Comparison of ENCODE assay signal across 8 cellular contexts in the genomic region with DNA sequence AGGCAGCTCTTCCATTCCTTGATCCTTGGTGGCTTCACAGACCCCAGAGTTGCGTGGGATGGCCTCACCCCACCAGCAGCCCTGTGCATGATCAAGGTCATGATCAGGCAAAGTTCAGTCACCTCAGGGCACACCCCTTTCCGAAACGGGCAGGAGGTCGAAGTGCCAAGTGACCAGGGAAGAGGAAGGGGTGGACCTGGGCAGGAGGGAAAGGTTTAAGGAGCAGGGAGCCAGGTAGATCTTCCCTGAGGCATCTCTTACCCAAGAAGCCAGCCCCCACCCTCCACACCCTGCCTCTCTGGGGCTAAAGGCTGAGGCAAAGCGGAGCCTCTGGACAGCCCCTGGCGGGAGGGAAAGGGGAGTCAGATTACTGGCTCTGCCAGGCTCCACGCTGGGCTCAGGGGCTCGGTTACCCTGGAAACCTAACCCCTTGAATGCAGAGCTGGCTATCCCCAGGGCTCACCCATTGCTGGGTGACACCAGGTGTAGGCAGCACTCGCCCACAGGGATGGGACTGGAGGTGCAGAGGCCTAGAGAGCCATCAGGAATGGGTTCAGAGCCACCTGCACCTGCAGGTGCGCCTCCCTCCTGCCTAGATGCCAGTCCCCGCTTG. TPM values are rescaled to one million over a fixed set of nuclear protein-coding genes. Genes with fewer than 3 reads are reported as not detected.
A peak's percentile ranks its signal among the peaks of the same experiment; 100 is the strongest.
DNase-seq lines count a peak whose midpoint lies in the region; TF ChIP-seq lines count a peak whose summit lies in the region.

No MANE protein-coding gene starts in this region.

- peaks cover 32% of the 10 kb centered on the region for H3K36me3 Mint-ChIP-seq in activated T-helper 2 cell treated with anti-CD3 and anti-CD28 coated beads, Interferon-gamma antibody, Interleukin-2, Interleukin-4, amounts not matched to agents 10 μg/mL and 5 μg/mL and 100 μg/mL, durations not matched to agents 14 hours and 24 hours and 36 hours (ENCODE audit: low read depth)
- peaks cover 2% of the 10 kb centered on the region for H3K36me3 Mint-ChIP-seq in neural crest cell (ENCODE audit: low read depth)

- intact Hi-C loops in activated T-helper 2 cell treated with anti-CD3 and anti-CD28 coated beads, Interferon-gamma antibody, Interleukin-2, Interleukin-4, amounts not matched to agents 10 μg/mL and 5 μg/mL and 100 μg/mL, durations not matched to agents 14 hours and 24 hours and 36 hours (cut with micrococcal nuclease), result loop anchor here (1.0 to 10.0 kb wide), 7 partner anchors 18 to 181 kb away; partner anchors contain the start of genes CANX, HNRNPH1 and MRNIP

- TF ChIP-seq CTCF in neural crest cell (conservative IDR thresholded peaks at IDR 0.05), result no peak

- peaks cover 30% of the 10 kb centered on the region for H3K4me1 Mint-ChIP-seq in activated T-helper 2 cell treated with anti-CD3 and anti-CD28 coated beads, Interferon-gamma antibody, Interleukin-2, Interleukin-4, amounts not matched to agents 10 μg/mL and 5 μg/mL and 100 μg/mL, durations not matched to agents 14 hours and 24 hours and 36 hours (ENCODE audit: low read depth)
- peaks cover 25% of the 10 kb centered on the region for H3K4me1 Mint-ChIP-seq in neural crest cell

- H3K4me3 Mint-ChIP-seq in activated T-helper 2 cell treated with anti-CD3 and anti-CD28 coated beads, Interferon-gamma antibody, Interleukin-2, Interleukin-4, amounts not matched to agents 10 μg/mL and 5 μg/mL and 100 μg/mL, durations not matched to agents 14 hours and 24 hours and 36 hours (ENCODE audit: low read depth), result no peak overlapping the region
- peak overlapping the region; percentile 70 for H3K4me3 Mint-ChIP-seq in neural crest cell

- DNase-seq in DMS53 (lab: John Stamatoyannopoulos, UW), result peak; percentile 50
- no peak for DNase-seq in DMS53 treated with DMSO at 0.1 percent for 48 hours (lab: John Stamatoyannopoulos, UW; ENCODE audit: unreplicated experiment)
- DNase-seq in NCI-H1417 (lab: John Stamatoyannopoulos, UW), result peak; percentile 82 to 94 (median 83)
- no peak for DNase-seq in activated T-helper 2 cell treated with anti-CD3 and anti-CD28 coated beads, Interferon-gamma antibody, Interleukin-2, Interleukin-4, amounts not matched to agents 10 μg/mL and 5 μg/mL and 100 μg/mL, durations not matched to agents 14 hours and 24 hours and 36 hours (ENCODE audit: low spot score)
- DNase-seq in neural crest cell (ENCODE audit: low read depth, low spot score), result no peak
- no peak for DNase-seq in NOMO-1 treated with dmso at 0.1 percent for 144 hours (lab: John Stamatoyannopoulos, UW; ENCODE audit: unreplicated experiment)
- no peak for DNase-seq in kidney glomerular epithelial cell (lab: John Stamatoyannopoulos, UW)
- no peak for DNase-seq in SHP77 (lab: John Stamatoyannopoulos, UW)

- H3K27me3 Mint-ChIP-seq in activated T-helper 2 cell treated with anti-CD3 and anti-CD28 coated beads, Interferon-gamma antibody, Interleukin-2, Interleukin-4, amounts not matched to agents 10 μg/mL and 5 μg/mL and 100 μg/mL, durations not matched to agents 14 hours and 24 hours and 36 hours (ENCODE audit: low read depth), result no peaks in the 10 kb centered on the region
- H3K27me3 Mint-ChIP-seq in neural crest cell (ENCODE audit: low read depth), result peaks cover 2% of the 10 kb centered on the region

- H3K9me3 Mint-ChIP-seq in activated T-helper 2 cell treated with anti-CD3 and anti-CD28 coated beads, Interferon-gamma antibody, Interleukin-2, Interleukin-4, amounts not matched to agents 10 μg/mL and 5 μg/mL and 100 μg/mL, durations not matched to agents 14 hours and 24 hours and 36 hours, result no peaks in the 10 kb centered on the region
- H3K9me3 Mint-ChIP-seq in neural crest cell, result no peaks in the 10 kb centered on the region

- peak overlapping the region; percentile 42 for H3K27ac Mint-ChIP-seq in activated T-helper 2 cell treated with anti-CD3 and anti-CD28 coated beads, Interferon-gamma antibody, Interleukin-2, Interleukin-4, amounts not matched to agents 10 μg/mL and 5 μg/mL and 100 μg/mL, durations not matched to agents 14 hours and 24 hours and 36 hours
- H3K27ac Mint-ChIP-seq in neural crest cell (ENCODE audit: unreplicated experiment), result no peak overlapping the region

RNA-seq across cellular contexts. Expression of gene MGAT4B, which starts 3.6 kb away (rescaled TPM):
- 135 and 139 TPM in 2 replicates for total RNA-seq in activated T-helper 2 cell treated with anti-CD3 and anti-CD28 coated beads, Interferon-gamma antibody, Interleukin-2, Interleukin-4, amounts not matched to agents 10 μg/mL and 5 μg/mL and 100 μg/mL, durations not matched to agents 14 hours and 24 hours and 36 hours
- 120 and 124 TPM in 2 replicates for total RNA-seq in neural crest cell

RNA-seq across cellular contexts. Expression of gene LTC4S, which starts 9.3 kb away (rescaled TPM):
- 0.62 and 3.2 TPM in 2 replicates for total RNA-seq in activated T-helper 2 cell treated with anti-CD3 and anti-CD28 coated beads, Interferon-gamma antibody, Interleukin-2, Interleukin-4, amounts not matched to agents 10 μg/mL and 5 μg/mL and 100 μg/mL, durations not matched to agents 14 hours and 24 hours and 36 hours
- total RNA-seq in neural crest cell, result 2.4 and 3.3 TPM in 2 replicates

RNA-seq across cellular contexts. Expression of gene SQSTM1, which starts 17.6 kb away (rescaled TPM):
- total RNA-seq in activated T-helper 2 cell treated with anti-CD3 and anti-CD28 coated beads, Interferon-gamma antibody, Interleukin-2, Interleukin-4, amounts not matched to agents 10 μg/mL and 5 μg/mL and 100 μg/mL, durations not matched to agents 14 hours and 24 hours and 36 hours, result 194 TPM in 2 replicates
- total RNA-seq in neural crest cell, result 67.6 and 69.5 TPM in 2 replicates

RNA-seq across cellular contexts. Expression of gene MRNIP, which starts 55.6 kb away (rescaled TPM):
- 24.4 and 30.1 TPM in 2 replicates for total RNA-seq in activated T-helper 2 cell treated with anti-CD3 and anti-CD28 coated beads, Interferon-gamma antibody, Interleukin-2, Interleukin-4, amounts not matched to agents 10 μg/mL and 5 μg/mL and 100 μg/mL, durations not matched to agents 14 hours and 24 hours and 36 hours
- 40.9 and 42.2 TPM in 2 replicates for total RNA-seq in neural crest cell

Comparison
In these comparisons a context has a peak if more than half of its experiments do, and no peak if none do; other contexts are left out.
1. DNase-seq: peak in DMS53 (single experiment) and NCI-H1417 (3 of 3); none in DMS53 treated with DMSO at 0.1 percent for 48 hours (single experiment), activated T-helper 2 cell treated with anti-CD3 and anti-CD28 coated beads, Interferon-gamma antibody, Interleukin-2, Interleukin-4, amounts not matched to agents 10 μg/mL and 5 μg/mL and 100 μg/mL, durations not matched to agents 14 hours and 24 hours and 36 hours (single experiment), neural crest cell (single experiment), NOMO-1 treated with dmso at 0.1 percent for 144 hours (single experiment), kidney glomerular epithelial cell (single experiment) and SHP77 (0 of 2).